In genomic region chr20:15837563-15837962, GRCh38 we compare ENCODE assay signal across 8 cellular contexts.
"Had no signal": no experiment of that assay in that cellular context is flagged by ENCODE, and none has a peak within 500 bp of the region (broad histone marks: within the 10 kb centered on the region; RNA-seq: fewer than 3 reads in every experiment).

No MANE protein-coding gene starts in this region.

- H3K4me3 ChIP-seq: HAP-1 had no signal

- H3K36me3 ChIP-seq: HAP-1 had no signal

- H3K9me3 ChIP-seq: HAP-1 had no signal

- H3K4me3 Mint-ChIP-seq: HFFc6, IgD-negative memory B cell had no signal

- DNase-seq: GOT3, H7, HFFc6 had no signal

- ATAC-seq: HCT116, HepG2 had no signal

- H3K4me1 Mint-ChIP-seq: IgD-negative memory B cell had no signal

- H3K27ac ChIP-seq: HL-60 had no signal

- H3K4me1 ChIP-seq: HAP-1 had no signal

- H3K27ac Mint-ChIP-seq: HFFc6, IgD-negative memory B cell had no signal

- H3K36me3 Mint-ChIP-seq: IgD-negative memory B cell had no signal
